16 cellular contexts compared by ENCODE assay signal in genomic region chr1:206680279-206680678, GRCh38. TPM values are rescaled to one million over a fixed set of nuclear protein-coding genes. Genes with fewer than 3 reads are reported as not detected.
DNase-seq lines count a peak whose midpoint lies in the region; ATAC-seq, FAIRE-seq and TF ChIP-seq lines count a peak whose summit lies in the region.
"Had no signal": no experiment of that assay in that cellular context is flagged by ENCODE, and none has a peak within 500 bp of the region (broad histone marks: within the 10 kb centered on the region; RNA-seq: fewer than 3 reads in every experiment).

No MANE protein-coding gene starts in this region.

- H3K27ac Mint-ChIP-seq in natural killer cell treated with Interleukin-12 subunit alpha and Interleukin-12 subunit beta and Interleukin-15 and Interleukin-18, amount 100 ng/mL, for 72 hours = peak overlapping the region in 1 of 2 donors; percentile 72
- H3K27ac Mint-ChIP-seq in natural killer cell = no peak overlapping the region

- peak overlapping the region; percentile 22 for H3K4me2 ChIP-seq in K562 (ENCODE audit: insufficient read depth, low read length)

- POLR2A ChIA-PET in K562 (lab: Yijun Ruan, JAX) = interaction anchor here (0.6 to 1.4 kb wide), 3 partner anchors 10 to 17 kb away, joined by 3 read pairs; no protein-coding TSS in a partner anchor

- H3K27me3 ChIP-seq in K562 (ENCODE audit: control insufficient read depth in 2 of 2, insufficient read depth in 2 of 2, low read length in 2 of 2) = no peaks in the 10 kb centered on the region; a peak in 1 of 5 replicates
- H3K27me3 ChIP-seq: heart right ventricle, uterus had no signal

- CTCF ChIA-PET in K562 (lab: Yijun Ruan, JAX; ENCODE audit: low intra/inter-chr PET ratio) = no interaction called here

- in situ Hi-C loops in K562 (cut with MboI) = no loop called here

- H3K4me3 ChIP-seq in K562 = no peak overlapping the region
- H3K4me3 ChIP-seq: heart right ventricle, lower lobe of right lung, uterus had no signal

- no peak for ATAC-seq in natural killer cell treated with Interleukin-12 subunit alpha and Interleukin-12 subunit beta and Interleukin-15 and Interleukin-18, amount 100 ng/mL, for 72 hours
- ATAC-seq in natural killer cell (no peak), K562 (peak; percentile 12; the same call in 2 of the 3 replicates), GM21390 (IDR thresholded peaks at IDR 0.05; ENCODE audit: unreplicated experiment) (no peak)
- no peak for ATAC-seq in activated CD4-positive, CD25-positive, alpha-beta regulatory T cell treated with anti-CD3 and anti-CD28 coated beads, Interleukin-2, amount 50 U/mL, for 24 hours
- ATAC-seq: heart right ventricle had no signal

- no peaks in the 10 kb centered on the region for H3K36me3 Mint-ChIP-seq in natural killer cell treated with Interleukin-12 subunit alpha and Interleukin-12 subunit beta and Interleukin-15 and Interleukin-18, amount 100 ng/mL, for 72 hours
- H3K36me3 Mint-ChIP-seq in natural killer cell = no peaks in the 10 kb centered on the region

- no peak for TF ChIP-seq CTCF in natural killer cell (IDR thresholded peaks at IDR 0.05)
- no peak for TF ChIP-seq CTCF in K562 (IDR thresholded peaks at IDR 0.05 in 2 of 3, conservative IDR thresholded peaks at IDR 0.05 in 1 of 3; ENCODE audit: insufficient read depth in 2 of 3, low read depth in 1 of 3, low read length in 3 of 3)

- H3K9me3 ChIP-seq in K562 (replicated peaks; ENCODE audit: control insufficient read depth, insufficient read depth, low read depth, low read length) = no peaks in the 10 kb centered on the region
- H3K9me3 ChIP-seq: heart right ventricle, lower lobe of right lung, uterus had no signal

- H3K27ac ChIP-seq in K562 (ENCODE audit: extremely low read depth, low read depth, low read length) = 0 out of 3 replicates have a peak overlapping the region, but pooled peaks have one; percentile 21
- H3K27ac ChIP-seq: heart right ventricle, lower lobe of right lung, uterus had no signal

- H3K9me1 ChIP-seq in K562 (ENCODE audit: control insufficient read depth, insufficient read depth, low read length) = peaks cover 3% of the 10 kb centered on the region

- intact Hi-C loops in natural killer cell (cut with micrococcal nuclease) = no loop called here
- intact Hi-C loops in K562 (cut with micrococcal nuclease) = no loop called here

- TF ChIP-seq POLR2A in K562 (conservative IDR thresholded peaks at IDR 0.05) = no peak

- no peak for TF ChIP-seq RAD21 in K562 (CRISPR knock-in tag; conservative IDR thresholded peaks at IDR 0.05 in 1 of 2, IDR thresholded peaks at IDR 0.05 in 1 of 2)

- 10% methylated on average over 4 of the region's 4 CpGs for WGBS in K562 (ENCODE audit: insufficient coverage, low coverage, missing lambda C conversion rate)

- H3K4me3 Mint-ChIP-seq in natural killer cell treated with Interleukin-12 subunit alpha and Interleukin-12 subunit beta and Interleukin-15 and Interleukin-18, amount 100 ng/mL, for 72 hours = no peak overlapping the region
- no peak overlapping the region for H3K4me3 Mint-ChIP-seq in natural killer cell
- H3K4me3 Mint-ChIP-seq: central memory CD8-positive, alpha-beta T cell had no signal

- peaks cover 21 to 55% of the 10 kb centered on the region in 2 experiments for H3K4me1 ChIP-seq in K562 (replicated peaks in 1 of 2; ENCODE audit: control insufficient read depth in 2 of 2, insufficient read depth in 2 of 2, low read length in 2 of 2)

- H3K4me1 Mint-ChIP-seq in natural killer cell treated with Interleukin-12 subunit alpha and Interleukin-12 subunit beta and Interleukin-15 and Interleukin-18, amount 100 ng/mL, for 72 hours (ENCODE audit: low read depth in 2 of 2) = peaks cover 11 to 16% of the 10 kb centered on the region in 2 donors
- peaks cover 0 to 13% of the 10 kb centered on the region in 2 donors for H3K4me1 Mint-ChIP-seq in natural killer cell

- no peak overlapping the region for H3K9ac ChIP-seq in K562 (ENCODE audit: insufficient read depth in 1 of 2, low read depth in 2 of 2, low read length in 2 of 2)

- peak; percentile 26 for DNase-seq in natural killer cell treated with Interleukin-12 subunit alpha and Interleukin-12 subunit beta and Interleukin-15 and Interleukin-18, amount 100 ng/mL, for 72 hours (ENCODE audit: low spot score)
- no peak for DNase-seq in natural killer cell
- DNase-seq in MV-4-11 (lab: John Stamatoyannopoulos, UW) = peak; percentile 17
- peak in 2 of 4 experiments; percentile 45 to 66 for DNase-seq in K562 (ENCODE audit: extremely low read depth in 1 of 4, low spot score in 3 of 4)
- DNase-seq in NK-92 (lab: John Stamatoyannopoulos, UW; ENCODE audit: unreplicated experiment) = no peak
- no peak for DNase-seq in dermis blood vessel endothelial cell
- DNase-seq: activated CD4-positive, alpha-beta T cell treated with anti-CD3 and anti-CD28 coated beads, Interleukin-2, amount 50 U/mL, for 48 hours; effector CD8-positive, alpha-beta T cell; heart right ventricle; lower lobe of right lung; NCI-H526 treated with DMSO at 0.1 percent for 48 hours; uterus had no signal

- no peaks in the 10 kb centered on the region for H4K20me1 ChIP-seq in K562 (replicated peaks; ENCODE audit: control insufficient read depth, insufficient read depth, low read length)

- TF ChIP-seq EP300 in K562 (IDR thresholded peaks at IDR 0.05; ENCODE audit: low read length) = no peak

- H3K79me2 ChIP-seq in K562 (ENCODE audit: control insufficient read depth, insufficient read depth, low read length) = peaks cover 2% of the 10 kb centered on the region

- no TSS peak for BruUV-seq in K562 (replicated peaks; lab: Mats Ljungman, UMichigan)

- H2AFZ ChIP-seq in K562 (ENCODE audit: low read depth, low read length) = peak overlapping the region; percentile 75

- H3K27me3 Mint-ChIP-seq in natural killer cell treated with Interleukin-12 subunit alpha and Interleukin-12 subunit beta and Interleukin-15 and Interleukin-18, amount 100 ng/mL, for 72 hours = peaks cover 0 to 2% of the 10 kb centered on the region in 2 donors
- H3K27me3 Mint-ChIP-seq in natural killer cell (ENCODE audit: low read depth in 2 of 2) = no peaks in the 10 kb centered on the region
- H3K27me3 Mint-ChIP-seq: central memory CD8-positive, alpha-beta T cell had no signal

- H3K36me3 ChIP-seq in K562 (ENCODE audit: control insufficient read depth, insufficient read depth, low read length) = no peaks in the 10 kb centered on the region
- H3K36me3 ChIP-seq: heart right ventricle, lower lobe of right lung, uterus had no signal

- FAIRE-seq in K562 (lab: Jason Lieb, UNC) = peak; percentile 61
- FAIRE-seq: RCC 7860 had no signal

- no peaks in the 10 kb centered on the region for H3K9me3 Mint-ChIP-seq in natural killer cell treated with Interleukin-12 subunit alpha and Interleukin-12 subunit beta and Interleukin-15 and Interleukin-18, amount 100 ng/mL, for 72 hours
- no peaks in the 10 kb centered on the region for H3K9me3 Mint-ChIP-seq in natural killer cell
- H3K9me3 Mint-ChIP-seq: central memory CD8-positive, alpha-beta T cell had no signal

TF ChIP-seq in K562, 482 proteins besides CTCF, POLR2A, EP300 and RAD21 (continues in another document):
- peak; percentile 44 for TF ChIP-seq ZNF316 (IDR thresholded peaks at IDR 0.05)

RNA-seq across cellular contexts. Expression of gene MAPKAPK2, which starts 4.4 kb away (rescaled TPM):
- total RNA-seq in natural killer cell treated with Interleukin-12 subunit alpha and Interleukin-12 subunit beta and Interleukin-15 and Interleukin-18, amount 100 ng/mL, for 72 hours = 100 to 1,000 TPM; 104 to 115 TPM
- total RNA-seq in natural killer cell = 100 to 1,000 TPM; 137 to 197 (median 178) TPM
- 70.6 and 157 TPM in 2 replicates for total RNA-seq in K562 (2011; cell fraction: chromatin; rRNA removed; ENCODE audit: low replicate concordance)
- 89.5 and 98.9 TPM in 2 replicates for total RNA-seq in K562 (2011; cell fraction: nucleolus; rRNA removed)
- total RNA-seq in K562 (2011; cell fraction: nucleoplasm; rRNA removed) = 74.0 and 80.4 TPM in 2 replicates
- total RNA-seq in K562 (2014; rRNA removed) = 52.1 and 57.2 TPM in 2 replicates
- total RNA-seq in K562 (2014; rRNA removed; fragmentation: Illumina TruSeq; extraction: Trizol) = 36.1 and 36.6 TPM in 2 replicates
- 33.3 and 35.6 TPM in 2 replicates for total RNA-seq in K562 (2015; rRNA removed; fragmentation: Illumina TruSeq; extraction: Trizol)
- total RNA-seq in K562 (2021) = 81.3 and 94.2 TPM in 2 replicates
- 66.5 and 72.1 TPM in 2 replicates for polyA plus RNA-seq in K562 (2011; rRNA removed)
- polyA plus RNA-seq in K562 (2011; cell fraction: cytosol; rRNA removed) = 68.3 and 74.8 TPM in 2 replicates
- 140 and 167 TPM in 2 replicates for polyA plus RNA-seq in K562 (2011; cell fraction: nucleus; rRNA removed)
- polyA plus RNA-seq in K562 (2012) = 53.3 and 64.1 TPM in 2 replicates
- polyA plus RNA-seq in K562 (2014; fragmentation: Illumina TruSeq; extraction: Trizol) = 73.6 and 78.3 TPM in 2 replicates
- polyA plus RNA-seq in K562 (2014; fragmentation: Nextera tagmentation; extraction: Ambion mirVana) = 1 to 10 TPM in 1 of 2 experiments, under 1 TPM in 1; 0.63 to 1.3 TPM
- polyA plus RNA-seq in K562 (2014; rRNA removed) = 53.4 and 57.2 TPM in 2 replicates
- 48.3 and 60.9 TPM in 2 replicates for polyA minus RNA-seq in K562 (2011; rRNA and poly(A)+ RNA removed)
- 37.6 and 41.0 TPM in 2 replicates for polyA minus RNA-seq in K562 (2011; cell fraction: cytosol; rRNA and poly(A)+ RNA removed)
- 30.2 and 35.1 TPM in 2 replicates for polyA minus RNA-seq in K562 (2011; cell fraction: nucleus; rRNA and poly(A)+ RNA removed)
- total RNA-seq in dermis blood vessel endothelial cell = 33.7 and 50.8 TPM in 2 replicates

RNA-seq across cellular contexts. Expression of gene DYRK3, which starts 44.9 kb away (rescaled TPM):
- total RNA-seq in natural killer cell treated with Interleukin-12 subunit alpha and Interleukin-12 subunit beta and Interleukin-15 and Interleukin-18, amount 100 ng/mL, for 72 hours = 1 to 10 TPM; 5.6 to 8.8 TPM
- under 1 TPM; 0.16 to 0.66 (median 0.43) TPM for total RNA-seq in natural killer cell
- total RNA-seq in K562 (2011; cell fraction: chromatin; rRNA removed; ENCODE audit: low replicate concordance) = 39.6 and 56.6 TPM in 2 replicates
- total RNA-seq in K562 (2011; cell fraction: nucleolus; rRNA removed) = 27.2 and 29.9 TPM in 2 replicates
- 31.7 and 33.1 TPM in 2 replicates for total RNA-seq in K562 (2011; cell fraction: nucleoplasm; rRNA removed)
- total RNA-seq in K562 (2014; rRNA removed) = 22.5 and 33.6 TPM in 2 replicates
- total RNA-seq in K562 (2014; rRNA removed; fragmentation: Illumina TruSeq; extraction: Trizol) = 29.6 and 31.0 TPM in 2 replicates
- 23.3 and 25.7 TPM in 2 replicates for total RNA-seq in K562 (2015; rRNA removed; fragmentation: Illumina TruSeq; extraction: Trizol)
- 30.2 and 31.6 TPM in 2 replicates for total RNA-seq in K562 (2021)
- 30.8 and 33.7 TPM in 2 replicates for polyA plus RNA-seq in K562 (2011; rRNA removed)
- 14.5 and 17.4 TPM in 2 replicates for polyA plus RNA-seq in K562 (2011; cell fraction: cytosol; rRNA removed)
- polyA plus RNA-seq in K562 (2011; cell fraction: nucleus; rRNA removed) = 20.4 and 23.2 TPM in 2 replicates
- polyA plus RNA-seq in K562 (2012) = 17.0 and 17.6 TPM in 2 replicates
- 24.8 and 30.2 TPM in 2 replicates for polyA plus RNA-seq in K562 (2014; fragmentation: Illumina TruSeq; extraction: Trizol)
- polyA plus RNA-seq in K562 (2014; fragmentation: Nextera tagmentation; extraction: Ambion mirVana) = 1 to 10 TPM; 4.5 to 5.2 TPM
- polyA plus RNA-seq in K562 (2014; rRNA removed) = 16.3 and 20.2 TPM in 2 replicates
- polyA minus RNA-seq in K562 (2011; rRNA and poly(A)+ RNA removed) = 52.0 and 59.7 TPM in 2 replicates
- polyA minus RNA-seq in K562 (2011; cell fraction: cytosol; rRNA and poly(A)+ RNA removed) = 21.9 and 25.0 TPM in 2 replicates
- polyA minus RNA-seq in K562 (2011; cell fraction: nucleus; rRNA and poly(A)+ RNA removed) = 13.9 and 20.9 TPM in 2 replicates
- 11.4 and 12.6 TPM in 2 replicates for total RNA-seq in dermis blood vessel endothelial cell

Comparison
In these comparisons a context has a peak if more than half of its experiments do, and no peak if none do; other contexts are left out.
1. DNase-seq: peak in natural killer cell treated with Interleukin-12 subunit alpha and Interleukin-12 subunit beta and Interleukin-15 and Interleukin-18, amount 100 ng/mL, for 72 hours (single experiment) and MV-4-11 (single experiment); none in natural killer cell (single experiment), NK-92 (single experiment) and dermis blood vessel endothelial cell (single experiment).